8 cellular contexts compared by ENCODE assay signal in the genomic region with DNA sequence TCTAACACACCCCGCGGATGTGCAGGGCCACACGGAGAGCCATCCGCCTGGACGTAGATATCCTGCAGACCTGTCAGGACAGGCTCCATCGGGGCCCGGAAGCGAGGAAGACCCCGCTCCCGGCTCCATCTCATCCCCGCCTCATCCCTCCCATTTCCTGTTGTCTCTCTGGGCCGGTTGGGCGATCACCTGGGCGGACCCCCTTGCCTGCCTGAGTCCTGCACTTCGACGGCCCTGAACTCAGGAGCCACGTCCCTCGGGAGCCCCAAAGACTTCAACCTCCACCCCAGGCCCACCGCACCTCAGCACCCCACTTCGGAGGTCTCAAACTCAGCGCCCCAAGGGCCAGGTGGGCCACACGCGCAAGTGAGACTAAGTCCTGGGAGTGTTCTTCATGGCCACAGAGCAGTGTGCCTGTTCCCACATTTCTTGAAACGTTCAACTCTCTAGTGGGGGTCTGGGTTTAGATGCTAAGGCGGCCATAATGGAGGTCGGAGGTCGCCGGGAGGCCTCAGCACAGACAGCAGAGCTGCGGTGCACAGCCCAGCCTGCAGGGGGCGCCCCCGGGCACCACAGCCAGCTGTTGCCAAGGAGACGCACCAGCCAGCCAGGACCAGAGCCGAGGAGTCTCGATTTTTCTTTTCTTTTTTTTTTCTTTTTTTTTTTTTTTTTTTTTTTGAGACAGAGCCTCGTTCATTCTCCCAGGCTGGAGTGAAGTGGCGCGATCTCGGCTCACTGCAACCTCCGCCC. TPM values are rescaled to one million over a fixed set of nuclear protein-coding genes. Genes with fewer than 3 reads are reported as not detected.
DNase-seq lines count a peak whose midpoint lies in the region; ATAC-seq and TF ChIP-seq lines count a peak whose summit lies in the region.

No MANE protein-coding gene starts in this region.

- no peaks in the 10 kb centered on the region for H3K27me3 ChIP-seq in CD4-positive, alpha-beta T cell (ENCODE audit: control insufficient read depth, insufficient read depth, low read length)
- no peaks in the 10 kb centered on the region for H3K27me3 ChIP-seq in endodermal cell (ENCODE audit: control insufficient read depth, insufficient read depth, low read length, poor library complexity, severe bottlenecking)
- no peaks in the 10 kb centered on the region for H3K27me3 ChIP-seq in smooth muscle cell (ENCODE audit: low read depth)

- no peaks in the 10 kb centered on the region for H3K79me2 ChIP-seq in smooth muscle cell (ENCODE audit: low read depth)

- H3K9me3 Mint-ChIP-seq in CD4-positive, alpha-beta T cell, result no peaks in the 10 kb centered on the region
- H3K9me3 Mint-ChIP-seq in activated CD4-positive, alpha-beta T cell treated with anti-CD3 and anti-CD28 coated beads, Interleukin-2, amount 10 ng/mL, durations not matched to agents 24 days and 14 days, result no peaks in the 10 kb centered on the region
- H3K9me3 Mint-ChIP-seq in endodermal cell, result no peaks in the 10 kb centered on the region

- H3K27me3 Mint-ChIP-seq in CD4-positive, alpha-beta T cell, result no peaks in the 10 kb centered on the region
- no peaks in the 10 kb centered on the region for H3K27me3 Mint-ChIP-seq in activated CD4-positive, alpha-beta T cell treated with anti-CD3 and anti-CD28 coated beads, Interleukin-2, amount 10 ng/mL, durations not matched to agents 24 days and 14 days
- H3K27me3 Mint-ChIP-seq in endodermal cell (ENCODE audit: insufficient read depth), result no peaks in the 10 kb centered on the region

- intact Hi-C loops in CD4-positive, alpha-beta T cell (cut with DNase I, micrococcal nuclease), result no loop called here
- intact Hi-C loops in activated CD4-positive, alpha-beta T cell treated with anti-CD3 and anti-CD28 coated beads, Interleukin-2, amount 10 ng/mL, durations not matched to agents 24 days and 14 days (cut with micrococcal nuclease), result no loop called here

- CTCF ChIA-PET in CD4-positive, alpha-beta T cell (lab: Charles Lee), result interaction anchor here (0.6 to 0.7 kb wide), 2 partner anchors 15 to 112 kb away, joined by 3 to 5 read pairs; no protein-coding TSS in a partner anchor

- H3K4me3 Mint-ChIP-seq in CD4-positive, alpha-beta T cell, result no peak overlapping the region
- H3K4me3 Mint-ChIP-seq in activated CD4-positive, alpha-beta T cell treated with anti-CD3 and anti-CD28 coated beads, Interleukin-2, amount 10 ng/mL, durations not matched to agents 24 days and 14 days, result no peak overlapping the region
- H3K4me3 Mint-ChIP-seq in endodermal cell, result no peak overlapping the region

- peak; percentile 15 to 55 (median 35) for DNase-seq in CD4-positive, alpha-beta T cell
- DNase-seq in HT-29 (ENCODE audit: low spot score) (peak; percentile 60), endodermal cell (peak; percentile 93), smooth muscle cell (lab: John Stamatoyannopoulos, UW; ENCODE audit: unreplicated experiment) (no peak), OCI-M2 (lab: John Stamatoyannopoulos, UW; ENCODE audit: unreplicated experiment) (no peak)
- peak; percentile 87 for DNase-seq in activated CD4-positive, alpha-beta T cell treated with anti-CD3 and anti-CD28 coated beads, Interleukin-2, amount 10 ng/mL, durations not matched to agents 24 days and 14 days

- no peak for TF ChIP-seq CTCF in CD4-positive, alpha-beta T cell (IDR thresholded peaks at IDR 0.05)
- TF ChIP-seq CTCF in endodermal cell (conservative IDR thresholded peaks at IDR 0.05) (peak; percentile 86), smooth muscle cell (IDR thresholded peaks at IDR 0.05; ENCODE audit: borderline replicate concordance, insufficient read depth, poor library complexity, severe bottlenecking) (peak; percentile 62)

- no peak overlapping the region for H3K4me2 ChIP-seq in smooth muscle cell

- whole genome bisulfite sequencing in endodermal cell (ENCODE audit: insufficient coverage in 1 of 2, insufficient read length in 1 of 2), 2 experiments, result 90 to 95% methylated on average over 20 to 39 of the region's 39 CpGs
- WGBS in smooth muscle cell (ENCODE audit: low lambda C conversion rate), result 90% methylated on average over 37 of the region's 39 CpGs

- H4K20me1 ChIP-seq in smooth muscle cell (ENCODE audit: low read depth), result peaks cover 15% of the 10 kb centered on the region

- no peak overlapping the region for H2AFZ ChIP-seq in smooth muscle cell (ENCODE audit: low read depth)

- H3K27ac Mint-ChIP-seq in CD4-positive, alpha-beta T cell, result no peak overlapping the region
- no peak overlapping the region for H3K27ac Mint-ChIP-seq in activated CD4-positive, alpha-beta T cell treated with anti-CD3 and anti-CD28 coated beads, Interleukin-2, amount 10 ng/mL, durations not matched to agents 24 days and 14 days
- no peak overlapping the region for H3K27ac Mint-ChIP-seq in endodermal cell

- H3K36me3 Mint-ChIP-seq in CD4-positive, alpha-beta T cell (ENCODE audit: low read depth), result no peaks in the 10 kb centered on the region
- no peaks in the 10 kb centered on the region for H3K36me3 Mint-ChIP-seq in activated CD4-positive, alpha-beta T cell treated with anti-CD3 and anti-CD28 coated beads, Interleukin-2, amount 10 ng/mL, durations not matched to agents 24 days and 14 days (ENCODE audit: low read depth)
- H3K36me3 Mint-ChIP-seq in endodermal cell (ENCODE audit: low read depth), result no peaks in the 10 kb centered on the region

- H3K27ac ChIP-seq in CD4-positive, alpha-beta T cell (ENCODE audit: low read depth, low read length), result no peak overlapping the region
- H3K27ac ChIP-seq in endodermal cell (ENCODE audit: low read depth, low read length), result no peak overlapping the region
- no peak overlapping the region for H3K27ac ChIP-seq in smooth muscle cell (ENCODE audit: low read depth)

- no peak overlapping the region for H3K4me3 ChIP-seq in endodermal cell (ENCODE audit: low read length)
- no peak overlapping the region for H3K4me3 ChIP-seq in smooth muscle cell

- H3K9me3 ChIP-seq in CD4-positive, alpha-beta T cell (ENCODE audit: control insufficient read depth, low read length), result no peaks in the 10 kb centered on the region
- H3K9me3 ChIP-seq in endodermal cell (ENCODE audit: control insufficient read depth, low read length) (no peaks in the 10 kb centered on the region), smooth muscle cell (replicated peaks; ENCODE audit: low read depth) (no peaks in the 10 kb centered on the region)

- peak; percentile 64 for ATAC-seq in CD4-positive, alpha-beta T cell (ENCODE audit: poor library complexity)
- ATAC-seq in HG02870 (IDR thresholded peaks at IDR 0.05; ENCODE audit: unreplicated experiment) (no peak), HG03354 (IDR thresholded peaks at IDR 0.05; ENCODE audit: poor library complexity, severe bottlenecking, unreplicated experiment) (no peak)

- H3K4me1 ChIP-seq in endodermal cell (ENCODE audit: control insufficient read depth, insufficient read depth, low read length), result no peaks in the 10 kb centered on the region
- H3K4me1 ChIP-seq in smooth muscle cell (ENCODE audit: low read depth), result peaks cover 8% of the 10 kb centered on the region

- POLR2A ChIA-PET in CD4-positive, alpha-beta T cell (lab: Charles Lee), result no interaction called here

- H3K36me3 ChIP-seq in endodermal cell (ENCODE audit: control insufficient read depth, insufficient read depth, low read length) (no peaks in the 10 kb centered on the region), smooth muscle cell (ENCODE audit: low read depth) (no peaks in the 10 kb centered on the region)

- H3K9ac ChIP-seq in endodermal cell (ENCODE audit: extremely low read depth, low read length, poor library complexity, severe bottlenecking) (no peak overlapping the region), smooth muscle cell (ENCODE audit: low read depth) (no peak overlapping the region)

- no peaks in the 10 kb centered on the region for H3F3A ChIP-seq in smooth muscle cell (ENCODE audit: low read depth)

- no peaks in the 10 kb centered on the region for H3K4me1 Mint-ChIP-seq in CD4-positive, alpha-beta T cell (ENCODE audit: low read depth)
- H3K4me1 Mint-ChIP-seq in activated CD4-positive, alpha-beta T cell treated with anti-CD3 and anti-CD28 coated beads, Interleukin-2, amount 10 ng/mL, durations not matched to agents 24 days and 14 days, result no peaks in the 10 kb centered on the region
- peaks cover 11% of the 10 kb centered on the region for H3K4me1 Mint-ChIP-seq in endodermal cell

RNA-seq across cellular contexts. Expression of a gene that starts 26.0 kb away (rescaled TPM):
- total RNA-seq in CD4-positive, alpha-beta T cell, result 10 to 100 TPM; 14.5 to 16.5 TPM
- 105 and 106 TPM in 2 replicates for total RNA-seq in HT-29 (2014; rRNA removed; shearing (Covaris generic))
- 42.9 and 44.4 TPM in 2 replicates for total RNA-seq in activated CD4-positive, alpha-beta T cell treated with anti-CD3 and anti-CD28 coated beads, Interleukin-2, amount 10 ng/mL, durations not matched to agents 24 days and 14 days
- 10 to 100 TPM; 50.6 to 53.1 TPM for total RNA-seq in endodermal cell
- 24.4 TPM for polyA plus RNA-seq in endodermal cell (2013, experiment 1 of 2)
- 22.4 TPM for polyA plus RNA-seq in endodermal cell (2013, experiment 2 of 2)
- 18.6 and 22.2 TPM in 2 replicates for total RNA-seq in smooth muscle cell
- polyA plus RNA-seq in smooth muscle cell, result 38.8 and 41.3 TPM in 2 replicates

Comparison
In these comparisons a context has a peak if more than half of its experiments do, and no peak if none do; other contexts are left out.
1. DNase-seq: peak in CD4-positive, alpha-beta T cell (10 of 10), HT-29 (single experiment), activated CD4-positive, alpha-beta T cell treated with anti-CD3 and anti-CD28 coated beads, Interleukin-2, amount 10 ng/mL, durations not matched to agents 24 days and 14 days (single experiment) and endodermal cell (single experiment); none in smooth muscle cell (single experiment) and OCI-M2 (single experiment).